In genomic region chr12:67884596-67884995, GRCh38 we compare ENCODE assay signal across 1 cellular context.
TF ChIP-seq lines count a peak whose summit lies in the region.

No MANE protein-coding gene starts in this region.

TF ChIP-seq in GM23338, 12 proteins besides CTCF, POLR2A, EP300 and RAD21 (continued from another document):
- no peak for TF ChIP-seq ETS1 (IDR thresholded peaks at IDR 0.05)
